29 cellular contexts compared by ENCODE assay signal in the genomic region with DNA sequence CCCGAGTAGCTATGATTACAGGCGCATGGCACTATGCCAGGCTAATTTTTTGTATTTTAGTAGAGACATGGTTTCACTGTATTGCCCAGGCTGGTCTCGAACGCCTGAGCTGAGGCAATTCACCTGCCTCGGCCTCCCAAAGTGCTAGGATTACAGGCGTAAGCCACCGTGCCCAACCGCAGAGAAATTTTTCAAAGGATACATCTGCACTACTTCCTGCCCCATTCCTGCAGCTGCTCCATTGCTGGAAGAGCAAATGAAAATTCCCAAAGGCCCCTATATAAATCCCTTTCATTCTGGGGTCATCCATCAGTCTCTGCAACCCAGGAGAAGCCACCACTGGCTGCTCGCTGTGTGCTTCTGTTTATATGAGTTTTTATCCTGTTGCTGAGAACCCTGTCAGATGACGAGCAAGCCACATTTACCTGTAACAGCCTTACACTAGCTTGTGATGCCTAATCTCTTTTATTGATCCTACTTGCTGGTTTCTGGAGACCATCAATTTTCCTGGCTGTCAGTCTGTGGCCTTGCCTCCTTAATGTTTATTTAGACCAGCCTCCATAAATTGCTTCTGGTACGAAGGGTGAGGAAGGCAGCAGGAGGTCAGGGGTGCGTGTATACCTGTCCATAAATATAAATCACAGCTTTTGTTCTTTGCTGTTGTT.
"Had no signal": no experiment of that assay in that cellular context is flagged by ENCODE, and none has a peak within 500 bp of the region (broad histone marks: within the 10 kb centered on the region; RNA-seq: fewer than 3 reads in every experiment).

No MANE protein-coding gene starts in this region.

- H3K27ac ChIP-seq: cardiac muscle cell, colonic mucosa, epithelial cell of prostate, esophagus squamous epithelium, parathyroid adenoma, stomach, thyroid gland, upper lobe of right lung had no signal

- H3K9ac ChIP-seq: parathyroid adenoma had no signal

- H3K27me3 ChIP-seq: cardiac muscle cell, colonic mucosa, esophagus squamous epithelium, stomach, thyroid gland, upper lobe of right lung had no signal

- ATAC-seq: activated CD4-positive, alpha-beta T cell treated with anti-CD3 and anti-CD28 coated beads for 36 hours; activated CD8-positive, alpha-beta memory T cell treated with anti-CD3 and anti-CD28 coated beads, Interleukin-2, amount 10 ng/mL, durations not matched to agents 7 days and 5 days; activated CD8-positive, alpha-beta T cell treated with anti-CD3 and anti-CD28 coated beads, Interleukin-2, amount 10 ng/mL, durations not matched to agents 7 days and 5 days; activated T-cell treated with anti-CD3 and anti-CD28 coated beads, Interleukin-2, amount 50 U/mL, for 72 hours; right cardiac atrium; stimulated activated naive B cell treated with anti-CD40 and anti-IgM and Interleukin-4, amounts not matched to agents 10 μg/mL and 1 μg/mL and 100 μg/mL, for 72 hours; upper lobe of right lung had no signal

- H2AFZ ChIP-seq: parathyroid adenoma had no signal

- H3K27me3 Mint-ChIP-seq: activated CD4-positive, alpha-beta T cell treated with anti-CD3 and anti-CD28 coated beads for 36 hours; activated CD8-positive, alpha-beta memory T cell treated with anti-CD3 and anti-CD28 coated beads, Interleukin-2, amount 10 ng/mL, durations not matched to agents 7 days and 5 days; activated naive CD8-positive, alpha-beta T cell; stimulated activated naive B cell treated with anti-CD40 and anti-IgM and Interleukin-4, amounts not matched to agents 10 μg/mL and 1 μg/mL and 100 μg/mL, for 72 hours had no signal

- H3K36me3 Mint-ChIP-seq: activated CD8-positive, alpha-beta memory T cell treated with anti-CD3 and anti-CD28 coated beads, Interleukin-2, amount 10 ng/mL, durations not matched to agents 7 days and 5 days; activated naive CD8-positive, alpha-beta T cell had no signal

- H3K79me2 ChIP-seq: parathyroid adenoma had no signal

- FAIRE-seq: endometrium had no signal

- H3K4me3 ChIP-seq: cardiac muscle cell, colonic mucosa, esophagus squamous epithelium, stomach, thyroid gland, upper lobe of right lung had no signal

- DNase-seq: activated CD4-positive, alpha-beta T cell treated with anti-CD3 and anti-CD28 coated beads for 36 hours; activated CD4-positive, CD25-positive, alpha-beta regulatory T cell; activated CD8-positive, alpha-beta memory T cell treated with anti-CD3 and anti-CD28 coated beads, Interleukin-2, amount 10 ng/mL, durations not matched to agents 7 days and 5 days; activated CD8-positive, alpha-beta T cell treated with anti-CD3 and anti-CD28 coated beads, Interleukin-2, amount 10 ng/mL, durations not matched to agents 7 days and 5 days; activated effector memory CD4-positive, alpha-beta T cell treated with Interleukin-2 at 50 U/mL for 16 hours; activated naive CD4-positive, alpha-beta T cell treated with Interleukin-2 at 50 U/mL for 16 hours; activated T-cell treated with anti-CD3 and anti-CD28 coated beads for 4 hours; activated T-cell treated with anti-CD3 and anti-CD28 coated beads, Interleukin-2, amount 50 U/mL, for 72 hours; anterior cingulate cortex; cerebellar nuclear complex; colonic mucosa; effector CD8-positive, alpha-beta T cell; esophagus squamous epithelium; foreskin melanocyte; left ventricle myocardium superior; nucleus accumbens; right cardiac atrium; stimulated activated CD4-positive, alpha-beta T cell treated with anti-CD3 and anti-CD28 coated beads, Interleukin-15, amount 100 ng/mL, for 24 hours; stimulated activated CD4-positive, alpha-beta T cell treated with anti-CD3 and anti-CD28 coated beads, Interleukin-2, amount 100 ng/mL, for 24 hours; stimulated activated naive B cell treated with anti-CD40 and anti-IgM and Interleukin-4, amounts not matched to agents 10 μg/mL and 1 μg/mL and 100 μg/mL, for 72 hours; stomach; thyroid gland; upper lobe of right lung had no signal

- H3K4me1 ChIP-seq: colonic mucosa, esophagus squamous epithelium, parathyroid adenoma, stomach, thyroid gland, upper lobe of right lung had no signal

- H3K4me3 Mint-ChIP-seq: activated CD4-positive, alpha-beta T cell treated with anti-CD3 and anti-CD28 coated beads for 36 hours; activated CD8-positive, alpha-beta memory T cell treated with anti-CD3 and anti-CD28 coated beads, Interleukin-2, amount 10 ng/mL, durations not matched to agents 7 days and 5 days; activated CD8-positive, alpha-beta T cell treated with anti-CD3 and anti-CD28 coated beads, Interleukin-2, amount 10 ng/mL, durations not matched to agents 7 days and 5 days; activated naive CD8-positive, alpha-beta T cell; activated T-cell treated with anti-CD3 and anti-CD28 coated beads, Interleukin-2, amount 50 U/mL, for 72 hours; stimulated activated naive B cell treated with anti-CD40 and anti-IgM and Interleukin-4, amounts not matched to agents 10 μg/mL and 1 μg/mL and 100 μg/mL, for 72 hours; T-helper 2 cell treated with Interferon-gamma antibody and Interleukin-4, amounts not matched to agents 5 μg/mL and 100 μg/mL, for 36 hours had no signal

- H3K9me3 ChIP-seq: colonic mucosa, esophagus squamous epithelium, stomach, thyroid gland, upper lobe of right lung had no signal

- H3K36me3 ChIP-seq: cardiac muscle cell, colonic mucosa, esophagus squamous epithelium, stomach, thyroid gland, upper lobe of right lung had no signal

- H3K27ac Mint-ChIP-seq: activated CD4-positive, alpha-beta T cell treated with anti-CD3 and anti-CD28 coated beads for 36 hours; activated CD8-positive, alpha-beta memory T cell treated with anti-CD3 and anti-CD28 coated beads, Interleukin-2, amount 10 ng/mL, durations not matched to agents 7 days and 5 days; activated CD8-positive, alpha-beta T cell treated with anti-CD3 and anti-CD28 coated beads, Interleukin-2, amount 10 ng/mL, durations not matched to agents 7 days and 5 days; activated naive CD8-positive, alpha-beta T cell; activated T-cell treated with anti-CD3 and anti-CD28 coated beads, Interleukin-2, amount 50 U/mL, for 72 hours; stimulated activated naive B cell treated with anti-CD40 and anti-IgM and Interleukin-4, amounts not matched to agents 10 μg/mL and 1 μg/mL and 100 μg/mL, for 72 hours; T-helper 2 cell treated with Interferon-gamma antibody and Interleukin-4, amounts not matched to agents 5 μg/mL and 100 μg/mL, for 36 hours had no signal

- H3K4me1 Mint-ChIP-seq: activated CD4-positive, alpha-beta T cell treated with anti-CD3 and anti-CD28 coated beads for 36 hours; activated CD8-positive, alpha-beta memory T cell treated with anti-CD3 and anti-CD28 coated beads, Interleukin-2, amount 10 ng/mL, durations not matched to agents 7 days and 5 days; stimulated activated naive B cell treated with anti-CD40 and anti-IgM and Interleukin-4, amounts not matched to agents 10 μg/mL and 1 μg/mL and 100 μg/mL, for 72 hours had no signal
